Comparison of ENCODE assay signal across 9 cellular contexts in genomic region chr14:106875503-106875902, GRCh38.
DNase-seq lines count a peak whose midpoint lies in the region; ATAC-seq and TF ChIP-seq lines count a peak whose summit lies in the region.
"Had no signal": no experiment of that assay in that cellular context is flagged by ENCODE, and none has a peak within 500 bp of the region (broad histone marks: within the 10 kb centered on the region; RNA-seq: fewer than 3 reads in every experiment).

No MANE protein-coding gene starts in this region.

- no peak overlapping the region for H3K27ac ChIP-seq in HEK293 (ENCODE audit: extremely low read depth, low read depth, low read length)
- H3K27ac ChIP-seq: body of pancreas had no signal

- peaks cover 11 to 18% (median 13%) of the 10 kb centered on the region in 3 donors for H3K4me1 Mint-ChIP-seq in T-cell

- CTCF ChIA-PET in HEK293 (lab: Yijun Ruan, JAX): interaction anchor here (0.7 to 13.9 kb wide), 9 partner anchors 8 to 257 kb away, joined by 3 to 261 read pairs (median 5); no protein-coding TSS in a partner anchor
- CTCF ChIA-PET in T-cell (lab: Charles Lee): no interaction called here

- H3K9me3 ChIP-seq in HEK293 (ENCODE audit: control insufficient read depth, insufficient read depth, low read depth, low read length): no peaks in the 10 kb centered on the region; the same call in 1 of the 2 replicates
- no peaks in the 10 kb centered on the region for H3K9me3 ChIP-seq in mucosa of descending colon
- H3K9me3 ChIP-seq: body of pancreas had no signal

- H3K4me3 ChIP-seq in GM12865 (ENCODE audit: low read depth, low read length): no peak overlapping the region
- H3K4me3 ChIP-seq in HEK293 (ENCODE audit: low read depth, low read length): no peak overlapping the region
- H3K4me3 ChIP-seq in mucosa of descending colon: no peak overlapping the region
- H3K4me3 ChIP-seq: body of pancreas had no signal

- peak; percentile 64 for DNase-seq in GM12865 (ENCODE audit: low read depth)
- DNase-seq in T-cell: peak in 18 of 34 experiments; percentile 10 to 53 (median 28)
- peak in 2 of 3 donors; percentile 65 for DNase-seq in mucosa of descending colon
- DNase-seq in kidney glomerular epithelial cell (lab: John Stamatoyannopoulos, UW): no peak
- no peak for DNase-seq in LoVo (ENCODE audit: low spot score)

- no peak overlapping the region for H3K27ac Mint-ChIP-seq in T-cell

- H3K36me3 ChIP-seq in HEK293 (ENCODE audit: control insufficient read depth in 2 of 2, insufficient read depth in 1 of 2, low read length in 2 of 2) (no peaks in the 10 kb centered on the region; a peak in 1 of 3 replicates), mucosa of descending colon (ENCODE audit: low read depth) (no peaks in the 10 kb centered on the region)

- H3K36me3 Mint-ChIP-seq in T-cell: no peaks in the 10 kb centered on the region

- 0 out of 2 replicates have a peak, but pooled peaks cover 4% of the 10 kb centered on the region for H3K4me1 ChIP-seq in HEK293 (ENCODE audit: control insufficient read depth, insufficient read depth, low read length)
- peaks cover 3% of the 10 kb centered on the region for H3K4me1 ChIP-seq in mucosa of descending colon (ENCODE audit: low read depth)
- H3K4me1 ChIP-seq: body of pancreas had no signal

- TF ChIP-seq CTCF in GM12865 (IDR thresholded peaks at IDR 0.05; ENCODE audit: insufficient read depth, low read depth, low read length, missing control alignments): peak; percentile 71
- TF ChIP-seq CTCF in HEK293 (tag by site-specific recombination; IDR thresholded peaks at IDR 0.05): no peak
- TF ChIP-seq CTCF in mucosa of descending colon (IDR thresholded peaks at IDR 0.05): peak; percentile 29

- ATAC-seq in T-cell (replicated peaks in 1 of 4) (peak in 2 of 4 experiments; percentile 33 to 45), mucosa of descending colon (peak; percentile 26), HG03097 (IDR thresholded peaks at IDR 0.05; ENCODE audit: low FRiP score, unreplicated experiment) (no peak), HG02798 (IDR thresholded peaks at IDR 0.05; ENCODE audit: poor library complexity, unreplicated experiment) (no peak)
- ATAC-seq: body of pancreas had no signal

- no peak overlapping the region for H3K4me3 Mint-ChIP-seq in T-cell

- intact Hi-C loops in mucosa of descending colon (cut with DNase I, micrococcal nuclease): no loop called here

- POLR2A ChIA-PET in HEK293 (lab: Yijun Ruan, JAX) (no interaction called here), T-cell (lab: Charles Lee) (no interaction called here)

- no peaks in the 10 kb centered on the region for H3K9me3 Mint-ChIP-seq in T-cell

- H3K27me3 Mint-ChIP-seq in T-cell: peaks cover 19 to 40% of the 10 kb centered on the region in 2 donors

TF ChIP-seq in HEK293, 187 proteins besides CTCF, POLR2A, EP300 and RAD21:
- TF ChIP-seq ZNF654 (tag by site-specific recombination; IDR thresholded peaks at IDR 0.05; ENCODE audit: low read depth) (0 out of 2 replicates have a peak, but pooled peaks have one; percentile 8), ZNF416 (tag by site-specific recombination; IDR thresholded peaks at IDR 0.05) (no peak)
- TF ChIP-seq, protein P1, sequence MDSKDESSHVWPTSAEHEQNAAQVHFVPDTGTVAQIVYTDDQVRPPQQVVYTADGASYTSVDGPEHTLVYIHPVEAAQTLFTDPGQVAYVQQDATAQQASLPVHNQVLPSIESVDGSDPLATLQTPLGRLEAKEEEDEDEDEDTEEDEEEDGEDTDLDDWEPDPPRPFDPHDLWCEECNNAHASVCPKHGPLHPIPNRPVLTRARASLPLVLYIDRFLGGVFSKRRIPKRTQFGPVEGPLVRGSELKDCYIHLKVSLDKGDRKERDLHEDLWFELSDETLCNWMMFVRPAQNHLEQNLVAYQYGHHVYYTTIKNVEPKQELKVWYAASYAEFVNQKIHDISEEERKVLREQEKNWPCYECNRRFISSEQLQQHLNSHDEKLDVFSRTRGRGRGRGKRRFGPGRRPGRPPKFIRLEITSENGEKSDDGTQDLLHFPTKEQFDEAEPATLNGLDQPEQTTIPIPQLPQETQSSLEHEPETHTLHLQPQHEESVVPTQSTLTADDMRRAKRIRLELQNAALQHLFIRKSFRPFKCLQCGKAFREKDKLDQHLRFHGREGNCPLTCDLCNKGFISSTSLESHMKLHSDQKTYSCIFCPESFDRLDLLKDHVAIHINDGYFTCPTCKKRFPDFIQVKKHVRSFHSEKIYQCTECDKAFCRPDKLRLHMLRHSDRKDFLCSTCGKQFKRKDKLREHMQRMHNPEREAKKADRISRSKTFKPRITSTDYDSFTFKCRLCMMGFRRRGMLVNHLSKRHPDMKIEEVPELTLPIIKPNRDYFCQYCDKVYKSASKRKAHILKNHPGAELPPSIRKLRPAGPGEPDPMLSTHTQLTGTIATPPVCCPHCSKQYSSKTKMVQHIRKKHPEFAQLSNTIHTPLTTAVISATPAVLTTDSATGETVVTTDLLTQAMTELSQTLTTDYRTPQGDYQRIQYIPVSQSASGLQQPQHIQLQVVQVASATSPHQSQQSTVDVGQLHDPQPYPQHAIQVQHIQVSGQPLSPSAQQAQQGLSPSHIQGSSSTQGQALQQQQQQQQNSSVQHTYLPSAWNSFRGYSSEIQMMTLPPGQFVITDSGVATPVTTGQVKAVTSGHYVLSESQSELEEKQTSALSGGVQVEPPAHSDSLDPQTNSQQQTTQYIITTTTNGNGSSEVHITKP (tag by site-specific recombination; IDR thresholded peaks at IDR 0.05): no peak

Comparison
In these comparisons a context has a peak if more than half of its experiments do, and no peak if none do; other contexts are left out.
1. DNase-seq: peak in GM12865 (single experiment), T-cell (18 of 34) and mucosa of descending colon (2 of 3); none in kidney glomerular epithelial cell (single experiment) and LoVo (single experiment).